ENCODE assay signal across 21 cellular contexts in genomic region chr17:17406225-17406624, GRCh38.
DNase-seq lines count a peak whose midpoint lies in the region; ATAC-seq and TF ChIP-seq lines count a peak whose summit lies in the region.
"Had no signal": no experiment of that assay in that cellular context is flagged by ENCODE, and none has a peak within 500 bp of the region (broad histone marks: within the 10 kb centered on the region; RNA-seq: fewer than 3 reads in every experiment).

No MANE protein-coding gene starts in this region.

- H3K79me2 ChIP-seq in DND-41 (ENCODE audit: insufficient read depth, low read length): no peaks in the 10 kb centered on the region

- no peak overlapping the region for H3K4me3 ChIP-seq in DND-41 (ENCODE audit: low read depth in 1 of 2, low read length in 2 of 2)
- no peak overlapping the region for H3K4me3 ChIP-seq in lower lobe of right lung
- H3K4me3 ChIP-seq in suprapubic skin: no peak overlapping the region
- H3K4me3 ChIP-seq: body of pancreas, ovary, Peyer's patch had no signal

- 78% methylated on average over 6 of the region's 7 CpGs for WGBS in suprapubic skin

- H3K36me3 ChIP-seq in DND-41 (ENCODE audit: insufficient read depth, low read length) (no peaks in the 10 kb centered on the region), lower lobe of right lung (no peaks in the 10 kb centered on the region), suprapubic skin (no peaks in the 10 kb centered on the region)
- H3K36me3 ChIP-seq: ovary, Peyer's patch, WERI-Rb-1 had no signal

- H3K27me3 ChIP-seq in DND-41 (ENCODE audit: insufficient read depth, low read length, poor library complexity) (no peaks in the 10 kb centered on the region), lower lobe of right lung (ENCODE audit: low read depth) (no peaks in the 10 kb centered on the region), suprapubic skin (no peaks in the 10 kb centered on the region)
- H3K27me3 ChIP-seq: body of pancreas, ovary, Peyer's patch had no signal

- H3K9ac ChIP-seq in DND-41 (ENCODE audit: low read depth, low read length): peak overlapping the region; percentile 61
- H3K9ac ChIP-seq: SK-N-SH had no signal

- TF ChIP-seq POLR2A in suprapubic skin (IDR thresholded peaks at IDR 0.05): no peak

- no peak overlapping the region for H3K4me3 Mint-ChIP-seq in WTC11
- H3K4me3 Mint-ChIP-seq: activated naive CD8-positive, alpha-beta T cell treated with anti-CD3 and anti-CD28 coated beads, Interleukin-2, amount 50 U/mL, for 24 hours; T-helper 2 cell treated with Interferon-gamma antibody and Interleukin-4, amounts not matched to agents 5 μg/mL and 100 μg/mL, for 36 hours had no signal

- CTCF ChIA-PET in WTC11 (lab: Charles Lee): no interaction called here

- no peaks in the 10 kb centered on the region for H4K20me1 ChIP-seq in DND-41 (ENCODE audit: insufficient read depth, low read length)

- H3K4me1 Mint-ChIP-seq in WTC11: peaks cover 16% of the 10 kb centered on the region

- peak overlapping the region; percentile 18 for H2AFZ ChIP-seq in DND-41 (ENCODE audit: low read depth, low read length)

- POLR2A ChIA-PET in WTC11 (lab: Charles Lee): no interaction called here

- TF ChIP-seq EP300 in suprapubic skin (IDR thresholded peaks at IDR 0.05): no peak

- no peak overlapping the region for H3K27ac Mint-ChIP-seq in WTC11
- H3K27ac Mint-ChIP-seq: activated naive CD8-positive, alpha-beta T cell treated with anti-CD3 and anti-CD28 coated beads, Interleukin-2, amount 50 U/mL, for 24 hours; T-helper 2 cell treated with Interferon-gamma antibody and Interleukin-4, amounts not matched to agents 5 μg/mL and 100 μg/mL, for 36 hours had no signal

- intact Hi-C loops in lower lobe of right lung (cut with DNase I): no loop called here

- no peaks in the 10 kb centered on the region for H3K36me3 Mint-ChIP-seq in WTC11

- peaks cover 75% of the 10 kb centered on the region for H3K4me1 ChIP-seq in DND-41 (ENCODE audit: insufficient read depth, low read length)
- H3K4me1 ChIP-seq in lower lobe of right lung: peaks cover 19% of the 10 kb centered on the region
- H3K4me1 ChIP-seq in suprapubic skin: peaks cover 3% of the 10 kb centered on the region

- no peak for ATAC-seq in DND-41 (ENCODE audit: insufficient read depth, low read depth)
- ATAC-seq in WTC11: no peak
- ATAC-seq in lower lobe of right lung: peak; percentile 6 to 17
- no peak for ATAC-seq in GM19324 (IDR thresholded peaks at IDR 0.05; ENCODE audit: low FRiP score, unreplicated experiment)
- ATAC-seq: activated naive CD8-positive, alpha-beta T cell treated with anti-CD3 and anti-CD28 coated beads, Interleukin-2, amount 50 U/mL, for 24 hours; body of pancreas had no signal

- H3K4me2 ChIP-seq in DND-41 (ENCODE audit: insufficient read depth, low read length): no peak overlapping the region
- H3K4me2 ChIP-seq: SK-N-SH had no signal

- DNase-seq in DND-41 (no peak), WTC11 (ENCODE audit: low spot score) (no peak), lower lobe of right lung (no peak), suprapubic skin (ENCODE audit: low spot score in 2 of 2) (no peak), NCI-H2171 treated with DMSO at 0.1 percent for 48 hours (lab: John Stamatoyannopoulos, UW) (no peak), HUDEP-2 (lab: John Stamatoyannopoulos, UW; ENCODE audit: unreplicated experiment in 76 of 76) (no peak)
- DNase-seq: activated CD8-positive, alpha-beta memory T cell treated with anti-CD3 and anti-CD28 coated beads, Interleukin-2, amount 50 U/mL, for 48 hours; activated effector memory CD4-positive, alpha-beta T cell treated with anti-CD3 and anti-CD28 coated beads, Interleukin-2, amount 50 U/mL, for 16 hours; activated naive CD8-positive, alpha-beta T cell treated with anti-CD3 and anti-CD28 coated beads, Interleukin-2, amount 50 U/mL, for 24 hours; effector CD4-positive, alpha-beta T cell; mesenchymal stem cell; NCI-H1417; NCI-H2081 treated with DMSO at 0.1 percent for 48 hours; NCI-H524; ovary; Peyer's patch; SK-N-SH; WERI-Rb-1 had no signal

- no peaks in the 10 kb centered on the region for H3K9me3 ChIP-seq in DND-41 (ENCODE audit: insufficient read depth, low read length, severe bottlenecking)
- no peaks in the 10 kb centered on the region for H3K9me3 ChIP-seq in lower lobe of right lung
- H3K9me3 ChIP-seq in suprapubic skin: no peaks in the 10 kb centered on the region
- H3K9me3 ChIP-seq: body of pancreas, ovary, Peyer's patch, SK-N-SH had no signal

- H3K27ac ChIP-seq in DND-41 (ENCODE audit: low read length): peak overlapping the region; percentile 96
- no peak overlapping the region for H3K27ac ChIP-seq in lower lobe of right lung
- H3K27ac ChIP-seq in suprapubic skin: peak overlapping the region; percentile 12
- H3K27ac ChIP-seq: body of pancreas, ovary, Peyer's patch, WERI-Rb-1 had no signal

- H3K9me3 Mint-ChIP-seq in WTC11: no peaks in the 10 kb centered on the region
- H3K9me3 Mint-ChIP-seq: activated naive CD8-positive, alpha-beta T cell treated with anti-CD3 and anti-CD28 coated beads, Interleukin-2, amount 50 U/mL, for 24 hours; T-helper 2 cell treated with Interferon-gamma antibody and Interleukin-4, amounts not matched to agents 5 μg/mL and 100 μg/mL, for 36 hours had no signal

- no peaks in the 10 kb centered on the region; the same call in none of the 2 replicates for H3K27me3 Mint-ChIP-seq in WTC11 (ENCODE audit: low read depth)

- TF ChIP-seq CTCF in DND-41 (IDR thresholded peaks at IDR 0.05; ENCODE audit: borderline replicate concordance, extremely low read depth, low read length, poor library complexity, severe bottlenecking): no peak
- TF ChIP-seq CTCF in WTC11 (IDR thresholded peaks at IDR 0.05): no peak
- no peak for TF ChIP-seq CTCF in lower lobe of right lung (IDR thresholded peaks at IDR 0.05)
- no peak for TF ChIP-seq CTCF in suprapubic skin (IDR thresholded peaks at IDR 0.05)

TF ChIP-seq in WTC11, 78 proteins besides CTCF, POLR2A, EP300 and RAD21:
- TF ChIP-seq GABPB1 (CRISPR knock-in tag; IDR thresholded peaks at IDR 0.05) (0 out of 2 replicates have a peak, but pooled peaks have one; percentile 35), ZBTB43 (CRISPR knock-in tag; IDR thresholded peaks at IDR 0.05) (no peak)

Comparison
In these comparisons a context has a peak if more than half of its experiments do, and no peak if none do; other contexts are left out.
1. ATAC-seq: peak in lower lobe of right lung (2 of 2); none in DND-41 (single experiment), WTC11 (single experiment) and GM19324 (single experiment).